ENCODE assay signal across 26 cellular contexts in the genomic region with DNA sequence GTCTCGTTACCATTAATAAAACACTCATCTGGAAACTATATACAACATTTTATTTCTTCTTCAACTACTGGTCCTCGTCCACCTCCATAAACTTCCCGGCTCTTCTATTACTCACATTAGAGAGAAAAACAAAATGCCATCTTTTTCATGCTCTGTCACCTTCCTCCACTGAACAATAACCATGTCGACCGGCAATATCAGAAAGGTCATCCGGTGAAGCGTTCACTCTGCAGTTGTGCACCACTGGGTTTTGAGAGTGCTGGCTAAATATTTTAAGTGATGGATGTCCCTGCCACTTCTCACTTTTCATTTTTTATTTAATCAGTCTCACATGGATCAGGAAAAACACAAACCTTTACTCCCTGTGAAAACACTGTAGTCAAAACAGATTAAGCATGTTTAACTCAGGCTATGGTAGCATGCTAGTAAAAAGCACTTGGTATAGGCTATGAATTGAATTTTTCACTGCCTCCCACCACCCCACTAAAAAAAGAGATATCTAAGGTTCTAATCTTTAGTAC. TPM values are rescaled to one million over a fixed set of nuclear protein-coding genes. Genes with fewer than 3 reads are reported as not detected.
A peak's percentile ranks its signal among the peaks of the same experiment; 100 is the strongest.
DNase-seq lines count a peak whose midpoint lies in the region; ATAC-seq, FAIRE-seq and TF ChIP-seq lines count a peak whose summit lies in the region.
"Had no signal": no experiment of that assay in that cellular context is flagged by ENCODE, and none has a peak within 500 bp of the region (broad histone marks: within the 10 kb centered on the region; RNA-seq: fewer than 3 reads in every experiment).

No MANE protein-coding gene starts in this region.

- H3K4me3 Mint-ChIP-seq in natural killer cell (peak overlapping the region; percentile 22), chondrocyte (ENCODE audit: unreplicated experiment) (no peak overlapping the region)
- no peak overlapping the region for H3K4me3 Mint-ChIP-seq in natural killer cell treated with Interleukin-12 subunit alpha and Interleukin-12 subunit beta and Interleukin-15 and Interleukin-18, amount 100 ng/mL, for 72 hours
- H3K4me3 Mint-ChIP-seq in stimulated activated naive B cell treated with anti-CD40 and anti-IgM and Interleukin-4, amounts not matched to agents 10 μg/mL and 1 μg/mL and 100 μg/mL, for 72 hours, result peak overlapping the region; percentile 5 to 68
- H3K4me3 Mint-ChIP-seq in activated T-helper 2 cell treated with anti-CD3 and anti-CD28 coated beads, Interferon-gamma antibody, Interleukin-2, Interleukin-4, amounts not matched to agents 10 μg/mL and 5 μg/mL and 100 μg/mL, durations not matched to agents 14 hours and 24 hours and 36 hours (ENCODE audit: low read depth), result no peak overlapping the region
- H3K4me3 Mint-ChIP-seq: activated CD4-positive, alpha-beta memory T cell treated with anti-CD3 and anti-CD28 coated beads for 36 hours; stimulated activated effector memory CD8-positive, alpha-beta T cell treated with anti-CD3 and anti-CD28 coated beads, Interleukin-12 subunit alpha, Interleukin-12 subunit beta, amount 100 ng/mL, for 72 hours had no signal

- H3K27ac Mint-ChIP-seq in natural killer cell, result peak overlapping the region in 1 of 2 donors; percentile 33
- H3K27ac Mint-ChIP-seq in natural killer cell treated with Interleukin-12 subunit alpha and Interleukin-12 subunit beta and Interleukin-15 and Interleukin-18, amount 100 ng/mL, for 72 hours, result no peak overlapping the region
- peak overlapping the region; percentile 78 for H3K27ac Mint-ChIP-seq in stimulated activated naive B cell treated with anti-CD40 and anti-IgM and Interleukin-4, amounts not matched to agents 10 μg/mL and 1 μg/mL and 100 μg/mL, for 72 hours
- H3K27ac Mint-ChIP-seq in chondrocyte (ENCODE audit: unreplicated experiment), result no peak overlapping the region
- H3K27ac Mint-ChIP-seq in activated T-helper 2 cell treated with anti-CD3 and anti-CD28 coated beads, Interferon-gamma antibody, Interleukin-2, Interleukin-4, amounts not matched to agents 10 μg/mL and 5 μg/mL and 100 μg/mL, durations not matched to agents 14 hours and 24 hours and 36 hours, result no peak overlapping the region
- H3K27ac Mint-ChIP-seq: activated CD4-positive, alpha-beta memory T cell treated with anti-CD3 and anti-CD28 coated beads for 36 hours; stimulated activated effector memory CD8-positive, alpha-beta T cell treated with anti-CD3 and anti-CD28 coated beads, Interleukin-12 subunit alpha, Interleukin-12 subunit beta, amount 100 ng/mL, for 72 hours had no signal

- ATAC-seq in natural killer cell, result no peak
- ATAC-seq in natural killer cell treated with Interleukin-12 subunit alpha and Interleukin-12 subunit beta and Interleukin-15 and Interleukin-18, amount 100 ng/mL, for 72 hours, result no peak
- peak; percentile 90 to 91 for ATAC-seq in stimulated activated naive B cell treated with anti-CD40 and anti-IgM and Interleukin-4, amounts not matched to agents 10 μg/mL and 1 μg/mL and 100 μg/mL, for 72 hours (replicated peaks)
- ATAC-seq: activated CD4-positive, CD25-positive, alpha-beta regulatory T cell treated with anti-CD3 and anti-CD28 coated beads, Interleukin-2, amount 50 U/mL, for 24 hours; PC-3; stimulated activated effector memory CD8-positive, alpha-beta T cell treated with anti-CD3 and anti-CD28 coated beads, Interleukin-12 subunit alpha, Interleukin-12 subunit beta, amount 100 ng/mL, for 72 hours had no signal

- intact Hi-C loops in natural killer cell (cut with micrococcal nuclease), result no loop called here
- intact Hi-C loops in activated T-helper 2 cell treated with anti-CD3 and anti-CD28 coated beads, Interferon-gamma antibody, Interleukin-2, Interleukin-4, amounts not matched to agents 10 μg/mL and 5 μg/mL and 100 μg/mL, durations not matched to agents 14 hours and 24 hours and 36 hours (cut with micrococcal nuclease), result no loop called here

- TF ChIP-seq RAD21 in Ishikawa (IDR thresholded peaks at IDR 0.05; ENCODE audit: low read depth), result no peak

- peak; percentile 65 for FAIRE-seq in islet of Langerhans (lab: Jason Lieb, UNC)
- FAIRE-seq: H54 had no signal

- TF ChIP-seq EP300 in Ishikawa (IDR thresholded peaks at IDR 0.05; ENCODE audit: borderline replicate concordance), result peak; percentile 80

- H3K4me1 Mint-ChIP-seq in natural killer cell (peaks cover 53 to 61% of the 10 kb centered on the region in 2 donors), chondrocyte (ENCODE audit: low read depth) (peaks cover 9% of the 10 kb centered on the region)
- H3K4me1 Mint-ChIP-seq in natural killer cell treated with Interleukin-12 subunit alpha and Interleukin-12 subunit beta and Interleukin-15 and Interleukin-18, amount 100 ng/mL, for 72 hours (ENCODE audit: low read depth in 2 of 2), result peaks cover 26 to 44% of the 10 kb centered on the region in 2 donors
- peaks cover 20 to 33% of the 10 kb centered on the region in 2 donors for H3K4me1 Mint-ChIP-seq in stimulated activated naive B cell treated with anti-CD40 and anti-IgM and Interleukin-4, amounts not matched to agents 10 μg/mL and 1 μg/mL and 100 μg/mL, for 72 hours
- H3K4me1 Mint-ChIP-seq in activated T-helper 2 cell treated with anti-CD3 and anti-CD28 coated beads, Interferon-gamma antibody, Interleukin-2, Interleukin-4, amounts not matched to agents 10 μg/mL and 5 μg/mL and 100 μg/mL, durations not matched to agents 14 hours and 24 hours and 36 hours (ENCODE audit: low read depth), result peaks cover 31% of the 10 kb centered on the region

- TF ChIP-seq CTCF in natural killer cell (IDR thresholded peaks at IDR 0.05) (no peak), chondrocyte (IDR thresholded peaks at IDR 0.05) (no peak)

- DNase-seq in natural killer cell (no peak), chondrocyte (ENCODE audit: low spot score) (no peak), NCI-H2107 treated with DMSO at 0.1 percent for 48 hours (lab: John Stamatoyannopoulos, UW; ENCODE audit: unreplicated experiment) (no peak)
- no peak for DNase-seq in natural killer cell treated with Interleukin-12 subunit alpha and Interleukin-12 subunit beta and Interleukin-15 and Interleukin-18, amount 100 ng/mL, for 72 hours (ENCODE audit: low spot score)
- peak; percentile 58 for DNase-seq in stimulated activated naive B cell treated with anti-CD40 and anti-IgM and Interleukin-4, amounts not matched to agents 10 μg/mL and 1 μg/mL and 100 μg/mL, for 72 hours
- no peak for DNase-seq in activated T-helper 2 cell treated with anti-CD3 and anti-CD28 coated beads, Interferon-gamma antibody, Interleukin-2, Interleukin-4, amounts not matched to agents 10 μg/mL and 5 μg/mL and 100 μg/mL, durations not matched to agents 14 hours and 24 hours and 36 hours (ENCODE audit: low spot score)
- DNase-seq: activated CD4-positive, alpha-beta memory T cell treated with anti-CD3 and anti-CD28 coated beads for 36 hours; activated gamma-delta T cell; cerebellar nuclear complex; NCI-H1092; NCI-H187; NCI-H345; occipital lobe; PC-3; Right ventricle myocardium superior; spleen; stimulated activated CD4-positive, alpha-beta T cell treated with anti-CD3 and anti-CD28 coated beads, Interleukin-2, amount 100 ng/mL, for 48 hours; SW 1271 had no signal

- no peaks in the 10 kb centered on the region for H3K27me3 Mint-ChIP-seq in natural killer cell (ENCODE audit: low read depth in 2 of 2)
- peaks cover 0 to 2% of the 10 kb centered on the region in 2 donors for H3K27me3 Mint-ChIP-seq in natural killer cell treated with Interleukin-12 subunit alpha and Interleukin-12 subunit beta and Interleukin-15 and Interleukin-18, amount 100 ng/mL, for 72 hours
- H3K27me3 Mint-ChIP-seq in stimulated activated naive B cell treated with anti-CD40 and anti-IgM and Interleukin-4, amounts not matched to agents 10 μg/mL and 1 μg/mL and 100 μg/mL, for 72 hours, result peaks cover 19 to 26% of the 10 kb centered on the region in 2 donors
- H3K27me3 Mint-ChIP-seq in chondrocyte (ENCODE audit: low read depth), result peaks cover 3% of the 10 kb centered on the region
- peaks cover 8% of the 10 kb centered on the region for H3K27me3 Mint-ChIP-seq in activated T-helper 2 cell treated with anti-CD3 and anti-CD28 coated beads, Interferon-gamma antibody, Interleukin-2, Interleukin-4, amounts not matched to agents 10 μg/mL and 5 μg/mL and 100 μg/mL, durations not matched to agents 14 hours and 24 hours and 36 hours (ENCODE audit: low read depth)
- H3K27me3 Mint-ChIP-seq: activated CD4-positive, alpha-beta memory T cell treated with anti-CD3 and anti-CD28 coated beads for 36 hours had no signal

- H3K9me3 Mint-ChIP-seq in natural killer cell, result no peaks in the 10 kb centered on the region
- no peaks in the 10 kb centered on the region for H3K9me3 Mint-ChIP-seq in natural killer cell treated with Interleukin-12 subunit alpha and Interleukin-12 subunit beta and Interleukin-15 and Interleukin-18, amount 100 ng/mL, for 72 hours
- H3K9me3 Mint-ChIP-seq in stimulated activated naive B cell treated with anti-CD40 and anti-IgM and Interleukin-4, amounts not matched to agents 10 μg/mL and 1 μg/mL and 100 μg/mL, for 72 hours, result peaks cover 0 to 4% of the 10 kb centered on the region in 2 donors
- H3K9me3 Mint-ChIP-seq in chondrocyte (ENCODE audit: low read depth), result no peaks in the 10 kb centered on the region
- H3K9me3 Mint-ChIP-seq in activated T-helper 2 cell treated with anti-CD3 and anti-CD28 coated beads, Interferon-gamma antibody, Interleukin-2, Interleukin-4, amounts not matched to agents 10 μg/mL and 5 μg/mL and 100 μg/mL, durations not matched to agents 14 hours and 24 hours and 36 hours, result no peaks in the 10 kb centered on the region
- H3K9me3 Mint-ChIP-seq: activated CD4-positive, alpha-beta memory T cell treated with anti-CD3 and anti-CD28 coated beads for 36 hours; stimulated activated effector memory CD8-positive, alpha-beta T cell treated with anti-CD3 and anti-CD28 coated beads, Interleukin-12 subunit alpha, Interleukin-12 subunit beta, amount 100 ng/mL, for 72 hours had no signal

- H3K36me3 Mint-ChIP-seq in natural killer cell, result no peaks in the 10 kb centered on the region
- H3K36me3 Mint-ChIP-seq in natural killer cell treated with Interleukin-12 subunit alpha and Interleukin-12 subunit beta and Interleukin-15 and Interleukin-18, amount 100 ng/mL, for 72 hours, result no peaks in the 10 kb centered on the region
- H3K36me3 Mint-ChIP-seq in stimulated activated naive B cell treated with anti-CD40 and anti-IgM and Interleukin-4, amounts not matched to agents 10 μg/mL and 1 μg/mL and 100 μg/mL, for 72 hours, result peaks cover 3 to 4% of the 10 kb centered on the region in 2 donors
- no peaks in the 10 kb centered on the region for H3K36me3 Mint-ChIP-seq in chondrocyte (ENCODE audit: low read depth)
- no peaks in the 10 kb centered on the region for H3K36me3 Mint-ChIP-seq in activated T-helper 2 cell treated with anti-CD3 and anti-CD28 coated beads, Interferon-gamma antibody, Interleukin-2, Interleukin-4, amounts not matched to agents 10 μg/mL and 5 μg/mL and 100 μg/mL, durations not matched to agents 14 hours and 24 hours and 36 hours (ENCODE audit: low read depth)
- H3K36me3 Mint-ChIP-seq: activated CD4-positive, alpha-beta memory T cell treated with anti-CD3 and anti-CD28 coated beads for 36 hours; stimulated activated effector memory CD8-positive, alpha-beta T cell treated with anti-CD3 and anti-CD28 coated beads, Interleukin-12 subunit alpha, Interleukin-12 subunit beta, amount 100 ng/mL, for 72 hours had no signal

RNA-seq across cellular contexts. Expression of gene SPP2, which starts 48.2 kb away (rescaled TPM):
- total RNA-seq in natural killer cell (not detected), chondrocyte (not detected in 3 replicates)
- not detected for total RNA-seq in natural killer cell treated with Interleukin-12 subunit alpha and Interleukin-12 subunit beta and Interleukin-15 and Interleukin-18, amount 100 ng/mL, for 72 hours
- not detected in 2 replicates for total RNA-seq in activated T-helper 2 cell treated with anti-CD3 and anti-CD28 coated beads, Interferon-gamma antibody, Interleukin-2, Interleukin-4, amounts not matched to agents 10 μg/mL and 5 μg/mL and 100 μg/mL, durations not matched to agents 14 hours and 24 hours and 36 hours
- total RNA-seq: activated CD4-positive, alpha-beta memory T cell treated with anti-CD3 and anti-CD28 coated beads for 36 hours; myocyte; occipital lobe; PC-3; right atrium auricular region; Right ventricle myocardium superior; spleen; temporal lobe had no signal

Comparison
In these comparisons a context has a peak if more than half of its experiments do, and no peak if none do; other contexts are left out.
1. H3K4me3 Mint-ChIP-seq: peak in natural killer cell (single experiment) and stimulated activated naive B cell treated with anti-CD40 and anti-IgM and Interleukin-4, amounts not matched to agents 10 μg/mL and 1 μg/mL and 100 μg/mL, for 72 hours (2 of 2); none in natural killer cell treated with Interleukin-12 subunit alpha and Interleukin-12 subunit beta and Interleukin-15 and Interleukin-18, amount 100 ng/mL, for 72 hours (single experiment), chondrocyte (single experiment) and activated T-helper 2 cell treated with anti-CD3 and anti-CD28 coated beads, Interferon-gamma antibody, Interleukin-2, Interleukin-4, amounts not matched to agents 10 μg/mL and 5 μg/mL and 100 μg/mL, durations not matched to agents 14 hours and 24 hours and 36 hours (single experiment).
2. ATAC-seq: peak in stimulated activated naive B cell treated with anti-CD40 and anti-IgM and Interleukin-4, amounts not matched to agents 10 μg/mL and 1 μg/mL and 100 μg/mL, for 72 hours (2 of 2); none in natural killer cell (0 of 3) and natural killer cell treated with Interleukin-12 subunit alpha and Interleukin-12 subunit beta and Interleukin-15 and Interleukin-18, amount 100 ng/mL, for 72 hours (0 of 2).